In genomic region chr6:31529329-31530150, GRCh38 we compare ENCODE assay signal across 1 cellular context.
TF ChIP-seq lines count a peak whose summit lies in the region.

No MANE protein-coding gene starts in this region.

TF ChIP-seq in SK-N-SH treated with all-trans-retinoic acid at 6 μM for 48 hours, 23 proteins besides CTCF, POLR2A, EP300 and RAD21 (continued from another document):
- no peak for TF ChIP-seq PATZ1 (CRISPR knock-in tag; IDR thresholded peaks at IDR 0.05; ENCODE audit: borderline replicate concordance)
- TF ChIP-seq GLIS3 (CRISPR knock-in tag; IDR thresholded peaks at IDR 0.05): no peak
- no peak for TF ChIP-seq ZFP3 (CRISPR knock-in tag; IDR thresholded peaks at IDR 0.05)
- TF ChIP-seq PPARA (CRISPR knock-in tag; IDR thresholded peaks at IDR 0.05; ENCODE audit: borderline replicate concordance): no peak
- no peak for TF ChIP-seq ISL1 (CRISPR knock-in tag; IDR thresholded peaks at IDR 0.05)
- no peak for TF ChIP-seq TCF4 (CRISPR knock-in tag; IDR thresholded peaks at IDR 0.05; ENCODE audit: borderline replicate concordance)
- 0 out of 2 replicates have a peak, but pooled peaks have one; percentile 43 for TF ChIP-seq CSRNP3 (CRISPR knock-in tag; IDR thresholded peaks at IDR 0.05)
- TF ChIP-seq CREB5 (CRISPR knock-in tag; IDR thresholded peaks at IDR 0.05; ENCODE audit: low read depth): 0 out of 2 replicates have a peak, but pooled peaks have one; percentile 16
